In the genomic region with DNA sequence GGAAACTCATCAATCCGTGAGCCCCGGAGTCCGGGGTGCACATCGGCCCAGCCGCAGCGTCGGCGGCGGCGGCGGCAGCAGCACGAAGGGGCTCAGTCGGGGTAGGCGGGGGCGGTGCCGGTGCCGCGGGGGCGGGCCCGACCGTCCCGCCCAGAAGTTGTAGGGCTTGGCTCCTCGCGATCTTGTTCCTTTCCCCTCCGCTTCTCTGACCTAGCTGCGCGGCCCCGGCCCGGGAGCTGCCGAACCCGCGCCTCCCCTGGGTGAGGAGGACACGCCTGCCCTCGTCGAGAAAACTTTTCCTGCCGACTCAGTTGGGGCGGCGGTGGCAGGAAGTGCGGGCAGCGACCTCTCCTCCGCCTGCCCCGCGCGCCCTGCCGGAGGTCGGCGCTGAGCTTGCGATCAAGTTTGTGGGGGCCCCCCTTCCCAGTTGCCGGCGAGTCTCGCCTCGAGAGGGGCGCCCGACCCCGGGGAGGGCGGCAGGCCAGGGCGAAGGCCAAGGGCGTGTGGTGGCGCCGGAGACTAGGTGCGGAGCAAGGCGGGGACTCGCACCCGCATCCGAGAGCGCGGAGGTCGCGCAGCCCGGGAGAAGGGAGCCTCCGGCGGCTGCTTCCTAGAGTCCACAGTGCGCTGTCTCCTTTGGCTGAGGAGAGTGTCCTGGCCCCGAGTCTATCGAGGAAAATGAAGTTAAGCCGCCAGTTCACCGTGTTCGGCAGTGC, we compare ENCODE assay signal across 8 cellular contexts. TPM values are rescaled to one million over a fixed set of nuclear protein-coding genes. Genes with fewer than 3 reads are reported as not detected.
A peak's percentile ranks its signal among the peaks of the same experiment; 100 is the strongest.
DNase-seq lines count a peak whose midpoint lies in the region; ATAC-seq and TF ChIP-seq lines count a peak whose summit lies in the region.

A gene (plus strand): TSS at position 188 of the 716 bp plus-strand sequence. CDS start 491 bp downstream, at position 679.

- peak within 1 kb of the TSS; percentile 96 for H3K27ac Mint-ChIP-seq in activated naive CD4-positive, alpha-beta T cell treated with anti-CD3 and anti-CD28 coated beads, Interleukin-2, amount 10 ng/mL, durations not matched to agents 7 days and 5 days

- H3K4me2 ChIP-seq in DND-41 (ENCODE audit: insufficient read depth, low read length) (peak within 1 kb of the TSS; percentile 74), osteoblast (ENCODE audit: insufficient read depth, low read length) (peak within 1 kb of the TSS; percentile 86)

- peak; percentile 24 for TF ChIP-seq CTCF in DND-41 (IDR thresholded peaks at IDR 0.05; ENCODE audit: borderline replicate concordance, extremely low read depth, low read length, poor library complexity, severe bottlenecking)
- no peak for TF ChIP-seq CTCF in osteoblast (IDR thresholded peaks at IDR 0.05; ENCODE audit: extremely low read depth, low read depth, low read length)

- H3K27me3 ChIP-seq in DND-41 (ENCODE audit: insufficient read depth, low read length, poor library complexity) (no peaks in the 10 kb centered on the region), SJSA1 (replicated peaks) (no peaks in the 10 kb centered on the region), osteoblast (ENCODE audit: insufficient read depth, low read length) (no peaks in the 10 kb centered on the region), thymus (ENCODE audit: control insufficient read depth, insufficient read depth) (no peaks in the 10 kb centered on the region)

- peaks cover 19% of the 10 kb centered on the region for H3K36me3 Mint-ChIP-seq in activated naive CD4-positive, alpha-beta T cell treated with anti-CD3 and anti-CD28 coated beads, Interleukin-2, amount 10 ng/mL, durations not matched to agents 7 days and 5 days

- under 1% methylated on average over 78 of the region's 78 CpGs for WGBS in thymus

- H3K4me1 Mint-ChIP-seq in activated naive CD4-positive, alpha-beta T cell treated with anti-CD3 and anti-CD28 coated beads, Interleukin-2, amount 10 ng/mL, durations not matched to agents 7 days and 5 days = peaks cover 48% of the 10 kb centered on the region

- CTCF ChIA-PET in activated naive CD4-positive, alpha-beta T cell treated with anti-CD3 and anti-CD28 coated beads, Interleukin-2, amount 10 ng/mL, durations not matched to agents 7 days and 5 days (lab: Charles Lee) = interaction anchor here (1.0 to 3.0 kb wide), 5 partner anchors 14 to 397 kb away, joined by 3 to 19 read pairs (median 8); no protein-coding TSS in a partner anchor

- H2AFZ ChIP-seq in DND-41 (ENCODE audit: low read depth, low read length) = peak within 1 kb of the TSS; percentile 88
- peak within 1 kb of the TSS; percentile 97 for H2AFZ ChIP-seq in osteoblast (ENCODE audit: low read length)

- H3K4me3 ChIP-seq in DND-41 (ENCODE audit: low read depth in 1 of 2, low read length in 2 of 2) (peak within 1 kb of the TSS; percentile 85 to 92), SJSA1 (peak within 1 kb of the TSS; percentile 84), osteoblast (ENCODE audit: insufficient read depth, low read length) (peak within 1 kb of the TSS; percentile 89), thymus (ENCODE audit: low read length) (peak within 1 kb of the TSS; percentile 92)

- peak within 1 kb of the TSS; percentile 97 for H3K27ac ChIP-seq in DND-41 (ENCODE audit: low read length)
- peak within 1 kb of the TSS; percentile 75 for H3K27ac ChIP-seq in SJSA1
- H3K27ac ChIP-seq in osteoblast (ENCODE audit: low read depth, low read length) = peak within 1 kb of the TSS; percentile 64
- peak within 1 kb of the TSS; percentile 99 for H3K27ac ChIP-seq in thymus (ENCODE audit: low read depth)

- no peaks in the 10 kb centered on the region for H3K27me3 Mint-ChIP-seq in activated naive CD4-positive, alpha-beta T cell treated with anti-CD3 and anti-CD28 coated beads, Interleukin-2, amount 10 ng/mL, durations not matched to agents 7 days and 5 days

- H3K9me3 ChIP-seq in DND-41 (ENCODE audit: insufficient read depth, low read length, severe bottlenecking) = no peaks in the 10 kb centered on the region
- H3K9me3 ChIP-seq in SJSA1 (replicated peaks) = peaks cover 7% of the 10 kb centered on the region; the same call in 1 of the 2 replicates
- H3K9me3 ChIP-seq in osteoblast (ENCODE audit: low read depth, low read length) = peaks cover 5% of the 10 kb centered on the region
- no peaks in the 10 kb centered on the region for H3K9me3 ChIP-seq in thymus (ENCODE audit: control insufficient read depth)

- peaks cover 31% of the 10 kb centered on the region for H4K20me1 ChIP-seq in DND-41 (ENCODE audit: insufficient read depth, low read length)
- peaks cover 7% of the 10 kb centered on the region for H4K20me1 ChIP-seq in osteoblast (ENCODE audit: insufficient read depth, low read length)

- peak; percentile 74 for ATAC-seq in DND-41 (ENCODE audit: insufficient read depth, low read depth)
- ATAC-seq in GM21528 (IDR thresholded peaks at IDR 0.05; ENCODE audit: low FRiP score, unreplicated experiment) = peak; percentile 61

- H3K4me1 ChIP-seq in DND-41 (ENCODE audit: insufficient read depth, low read length) (peaks cover 47% of the 10 kb centered on the region), SJSA1 (replicated peaks) (peaks cover 27% of the 10 kb centered on the region), osteoblast (ENCODE audit: insufficient read depth, low read length) (peaks cover 24% of the 10 kb centered on the region), thymus (ENCODE audit: control insufficient read depth, insufficient read depth, low read length) (peaks cover 14% of the 10 kb centered on the region)

- H3K4me3 Mint-ChIP-seq in activated naive CD4-positive, alpha-beta T cell treated with anti-CD3 and anti-CD28 coated beads, Interleukin-2, amount 10 ng/mL, durations not matched to agents 7 days and 5 days = peak within 1 kb of the TSS; percentile 88

- peaks cover 11% of the 10 kb centered on the region for H3K9me3 Mint-ChIP-seq in activated naive CD4-positive, alpha-beta T cell treated with anti-CD3 and anti-CD28 coated beads, Interleukin-2, amount 10 ng/mL, durations not matched to agents 7 days and 5 days

- H3K36me3 ChIP-seq in DND-41 (ENCODE audit: insufficient read depth, low read length) (no peaks in the 10 kb centered on the region; the same call in 1 of the 2 replicates), SJSA1 (peaks cover 9% of the 10 kb centered on the region; the same call in 1 of the 2 replicates), osteoblast (ENCODE audit: insufficient read depth, low read length) (no peaks in the 10 kb centered on the region), thymus (ENCODE audit: control insufficient read depth, insufficient read depth) (no peaks in the 10 kb centered on the region)

- H3K9ac ChIP-seq in DND-41 (ENCODE audit: low read depth, low read length) = peak within 1 kb of the TSS; percentile 95

- H3K79me2 ChIP-seq in DND-41 (ENCODE audit: insufficient read depth, low read length) = peaks cover 50% of the 10 kb centered on the region
- peaks cover 45% of the 10 kb centered on the region for H3K79me2 ChIP-seq in osteoblast (ENCODE audit: insufficient read depth, low read length)

- peak; percentile 89 for DNase-seq in DND-41
- peak; percentile 34 for DNase-seq in HuH-7.5 (ENCODE audit: low spot score)
- peak; percentile 86 to 87 for DNase-seq in SJSA1 (ENCODE audit: low read depth in 1 of 2, low spot score in 2 of 2)
- DNase-seq in activated naive CD4-positive, alpha-beta T cell treated with anti-CD3 and anti-CD28 coated beads, Interleukin-2, amount 10 ng/mL, durations not matched to agents 7 days and 5 days = peak; percentile 89
- DNase-seq in germinal center (ENCODE audit: low spot score) = peak; percentile 84
- DNase-seq in osteoblast (ENCODE audit: insufficient read length, low spot score, missing footprints) = peak; percentile 89

RNA-seq across cellular contexts. Expression of the gene that starts here (rescaled TPM):
- 91.7 and 112 TPM in 2 replicates for total RNA-seq in SJSA1 (2014; rRNA removed; shearing (Covaris generic))
- 69.5 and 81.8 TPM in 2 replicates for total RNA-seq in osteoblast
- polyA plus RNA-seq in thymus = 22.2 TPM

Comparison
In these comparisons a context has a peak if more than half of its experiments do, and no peak if none do; other contexts are left out.
1. Peak in every context shown above with its lines: DNase-seq, ATAC-seq, H3K4me3 ChIP-seq and H3K27ac ChIP-seq.
2. DNase-seq: peak in every context shown above with its lines; median percentile 89 in DND-41; 89 in activated naive CD4-positive, alpha-beta T cell treated with anti-CD3 and anti-CD28 coated beads, Interleukin-2, amount 10 ng/mL, durations not matched to agents 7 days and 5 days; 89 in osteoblast; 86 in SJSA1; 84 in germinal center; 34 in HuH-7.5.